25 cellular contexts compared by ENCODE assay signal in genomic region chr16:18797746-18798145, GRCh38. TPM values are rescaled to one million over a fixed set of nuclear protein-coding genes. Genes with fewer than 3 reads are reported as not detected.
DNase-seq lines count a peak whose midpoint lies in the region; TF ChIP-seq lines count a peak whose summit lies in the region.
"Had no signal": no experiment of that assay in that cellular context is flagged by ENCODE, and none has a peak within 500 bp of the region (broad histone marks: within the 10 kb centered on the region; RNA-seq: fewer than 3 reads in every experiment).

No MANE protein-coding gene starts in this region.

- H3K27me3 ChIP-seq in breast epithelium (no peaks in the 10 kb centered on the region), SJCRH30 (no peaks in the 10 kb centered on the region)
- no peaks in the 10 kb centered on the region for H3K27me3 ChIP-seq in effector memory CD4-positive, alpha-beta T cell (replicated peaks; ENCODE audit: control insufficient read depth, insufficient read depth, low read length, poor library complexity, severe bottlenecking)

- no peak for TF ChIP-seq POLR2A in breast epithelium (IDR thresholded peaks at IDR 0.05)

- H3K4me1 ChIP-seq in breast epithelium (no peaks in the 10 kb centered on the region), SJCRH30 (peaks cover 13% of the 10 kb centered on the region)
- H3K4me1 ChIP-seq in effector memory CD4-positive, alpha-beta T cell (ENCODE audit: control insufficient read depth, insufficient read depth, low read length, poor library complexity, severe bottlenecking): peaks cover 10% of the 10 kb centered on the region

- H3K4me1 Mint-ChIP-seq in MCF 10A (ENCODE audit: insufficient read depth, unreplicated experiment): peaks cover 15% of the 10 kb centered on the region

- H3K36me3 Mint-ChIP-seq in MCF 10A (ENCODE audit: insufficient read depth, unreplicated experiment): peaks cover 62% of the 10 kb centered on the region

- H3K27ac ChIP-seq in breast epithelium (peak overlapping the region in 1 of 2 donors; percentile 11), SJCRH30 (peak overlapping the region; percentile 35; the same call in 1 of the 2 replicates)
- H3K27ac ChIP-seq in effector memory CD4-positive, alpha-beta T cell (ENCODE audit: insufficient read depth, low read length, poor library complexity, severe bottlenecking): no peak overlapping the region
- H3K27ac ChIP-seq: GM23248, thoracic aorta had no signal

- H3K36me3 ChIP-seq in breast epithelium: no peaks in the 10 kb centered on the region
- H3K36me3 ChIP-seq in SJCRH30: peaks cover 56% of the 10 kb centered on the region
- H3K36me3 ChIP-seq in effector memory CD4-positive, alpha-beta T cell (ENCODE audit: control insufficient read depth, insufficient read depth, low read length): peaks cover 46% of the 10 kb centered on the region

- H3K4me3 ChIP-seq in breast epithelium: no peak overlapping the region
- H3K4me3 ChIP-seq in SJCRH30: no peak overlapping the region
- peak overlapping the region; percentile 3 for H3K4me3 ChIP-seq in fibroblast of mammary gland (ENCODE audit: control insufficient read depth, low read depth, low read length)
- H3K4me3 ChIP-seq in effector memory CD4-positive, alpha-beta T cell (ENCODE audit: insufficient read depth, low read depth, low read length, poor library complexity, severe bottlenecking): no peak overlapping the region
- H3K4me3 ChIP-seq: GM12878, thoracic aorta had no signal

- CTCF ChIA-PET in MCF 10A (lab: Yijun Ruan, JAX): interaction anchor here (2.8 kb wide), 1 partner anchor 171 kb away, joined by 9 read pairs; no protein-coding TSS in a partner anchor

- no peak for TF ChIP-seq CTCF in MCF 10A (IDR thresholded peaks at IDR 0.05; ENCODE audit: unreplicated experiment)
- no peak for TF ChIP-seq CTCF in breast epithelium (IDR thresholded peaks at IDR 0.05)
- TF ChIP-seq CTCF in fibroblast of mammary gland (conservative IDR thresholded peaks at IDR 0.05; ENCODE audit: control insufficient read depth, insufficient read depth, low read depth, low read length): no peak

- intact Hi-C loops in MCF 10A (cut with micrococcal nuclease): no loop called here
- intact Hi-C loops in breast epithelium (cut with DNase I; ENCODE audit: low total_unique reads): no loop called here

- H3K27me3 Mint-ChIP-seq in MCF 10A (ENCODE audit: insufficient read depth, unreplicated experiment): no peaks in the 10 kb centered on the region
- H3K27me3 Mint-ChIP-seq: CD4-positive, alpha-beta memory T cell; effector memory CD8-positive, alpha-beta T cell; memory B cell had no signal

- no peak overlapping the region for H3K4me3 Mint-ChIP-seq in MCF 10A (ENCODE audit: unreplicated experiment)
- H3K4me3 Mint-ChIP-seq: effector memory CD8-positive, alpha-beta T cell; memory B cell; stimulated activated naive B cell treated with anti-CD40 and anti-IgM and Interleukin-4, amounts not matched to agents 10 μg/mL and 1 μg/mL and 100 μg/mL, for 72 hours had no signal

- POLR2A ChIA-PET in MCF 10A (lab: Yijun Ruan, JAX): interaction anchor here (1.4 to 10.1 kb wide), 2 partner anchors 8 to 164 kb away, joined by 3 to 238 read pairs; partner anchors contain the start of gene RPS15A

- no peaks in the 10 kb centered on the region for H3K9me3 Mint-ChIP-seq in MCF 10A (ENCODE audit: unreplicated experiment)
- H3K9me3 Mint-ChIP-seq: effector memory CD8-positive, alpha-beta T cell; memory B cell; stimulated activated naive B cell treated with anti-CD40 and anti-IgM and Interleukin-4, amounts not matched to agents 10 μg/mL and 1 μg/mL and 100 μg/mL, for 72 hours had no signal

- BruUV-seq in MCF 10A (replicated peaks; lab: Mats Ljungman, UMichigan): no TSS peak

- H3K9me3 ChIP-seq in breast epithelium (no peaks in the 10 kb centered on the region), SJCRH30 (replicated peaks) (no peaks in the 10 kb centered on the region)
- H3K9me3 ChIP-seq in effector memory CD4-positive, alpha-beta T cell (ENCODE audit: control insufficient read depth, low read length): no peaks in the 10 kb centered on the region
- H3K9me3 ChIP-seq: thoracic aorta had no signal

- DNase-seq in MCF 10A (ENCODE audit: unreplicated experiment) (no peak), breast epithelium (ENCODE audit: low spot score in 2 of 2) (no peak), SJCRH30 (no peak), fibroblast of mammary gland (ENCODE audit: low read depth) (no peak), hippocampal formation (lab: John Stamatoyannopoulos, UW) (no peak), NCI-H524 (lab: John Stamatoyannopoulos, UW) (no peak)
- no peak for DNase-seq in effector CD8-positive, alpha-beta T cell (lab: John Stamatoyannopoulos, UW)
- DNase-seq in effector memory CD4-positive, alpha-beta T cell: no peak
- DNase-seq: activated CD4-positive, alpha-beta T cell treated with anti-CD3 and anti-CD28 coated beads, Interleukin-2, amount 50 U/mL, for 48 hours; activated naive CD4-positive, alpha-beta T cell treated with Interleukin-2 at 50 U/mL for 16 hours; aorta; CD4-positive, alpha-beta memory T cell; effector memory CD8-positive, alpha-beta T cell; GM23248; KBM-7; naive thymus-derived CD4-positive, alpha-beta T cell; NCI-H1048; NCI-H2107; NCI-H510A; posterior cingulate gyrus; stimulated activated CD4-positive, alpha-beta T cell treated with anti-CD3 and anti-CD28 coated beads, Interleukin-2, amount 100 ng/mL, for 24 hours; stimulated activated naive B cell treated with anti-CD40 and anti-IgM and Interleukin-4, amounts not matched to agents 10 μg/mL and 1 μg/mL and 100 μg/mL, for 72 hours had no signal

- H3K27ac Mint-ChIP-seq in MCF 10A (ENCODE audit: low read depth, unreplicated experiment): peak overlapping the region; percentile 49
- H3K27ac Mint-ChIP-seq: effector memory CD8-positive, alpha-beta T cell; memory B cell; stimulated activated naive B cell treated with anti-CD40 and anti-IgM and Interleukin-4, amounts not matched to agents 10 μg/mL and 1 μg/mL and 100 μg/mL, for 72 hours had no signal

RNA-seq across cellular contexts. Expression of gene ARL6IP1, which starts 3.6 kb away (rescaled TPM):
- total RNA-seq in MCF 10A (2022) (120 and 128 TPM in 2 replicates), breast epithelium (100 to 1,000 TPM; 199 to 368 (median 302) TPM)
- total RNA-seq in SJCRH30 (2014; rRNA removed; shearing (Covaris generic)): 304 and 310 TPM in 2 replicates

RNA-seq across cellular contexts. Expression of gene RPS15A, which starts 7.6 kb away (rescaled TPM):
- total RNA-seq in MCF 10A (2022) (869 and 1,431 TPM in 2 replicates), breast epithelium (1,000 to 10,000 TPM; 2,031 to 3,077 (median 2,955) TPM)
- 3,616 and 3,934 TPM in 2 replicates for total RNA-seq in SJCRH30 (2014; rRNA removed; shearing (Covaris generic))
